In genomic region chr20:31665753-31666152, GRCh38 we compare ENCODE assay signal across 12 cellular contexts. TPM values are rescaled to one million over a fixed set of nuclear protein-coding genes. Genes with fewer than 3 reads are reported as not detected.
DNase-seq lines count a peak whose midpoint lies in the region; ATAC-seq lines count a peak whose summit lies in the region.
"Had no signal": no experiment of that assay in that cellular context is flagged by ENCODE, and none has a peak within 500 bp of the region (broad histone marks: within the 10 kb centered on the region; RNA-seq: fewer than 3 reads in every experiment).

No MANE protein-coding gene starts in this region.

- POLR2A ChIA-PET in activated CD4-positive, alpha-beta T cell treated with anti-CD3 and anti-CD28 coated beads, Interleukin-2, amount 10 ng/mL, durations not matched to agents 7 days and 5 days (lab: Charles Lee) = no interaction called here

- DNase-seq in activated CD4-positive, alpha-beta T cell treated with anti-CD3 and anti-CD28 coated beads, Interleukin-2, amount 10 ng/mL, durations not matched to agents 7 days and 5 days = no peak
- no peak for DNase-seq in activated CD4-positive, alpha-beta T cell treated with anti-CD3 and anti-CD28 coated beads for 48 hours
- no peak for DNase-seq in activated T-helper 1 cell treated with anti-CD3 and anti-CD28 coated beads, Interleukin-12 subunit alpha, Interleukin-12 subunit beta, Interleukin-2, Interleukin-4 antibody, amounts not matched to agents 30 ng/mL and 10 ng/mL and 1 ng/mL, durations not matched to agents 14 hours and 24 hours and 36 hours (ENCODE audit: low spot score)
- DNase-seq in substantia nigra (lab: John Stamatoyannopoulos, UW) (no peak), kidney tubule cell (ENCODE audit: low spot score) (no peak)
- DNase-seq: cerebellar nuclear complex, mesendoderm had no signal

- no peaks in the 10 kb centered on the region for H3K9me3 Mint-ChIP-seq in activated CD4-positive, alpha-beta T cell treated with anti-CD3 and anti-CD28 coated beads, Interleukin-2, amount 10 ng/mL, durations not matched to agents 7 days and 5 days
- H3K9me3 Mint-ChIP-seq in activated T-helper 1 cell treated with anti-CD3 and anti-CD28 coated beads, Interleukin-12 subunit alpha, Interleukin-12 subunit beta, Interleukin-2, Interleukin-4 antibody, amounts not matched to agents 30 ng/mL and 10 ng/mL and 1 ng/mL, durations not matched to agents 14 hours and 24 hours and 36 hours = no peaks in the 10 kb centered on the region

- H3K27ac ChIP-seq in layer of hippocampus (ENCODE audit: low read depth, low read length) = peak overlapping the region; percentile 78
- peak overlapping the region; percentile 84 for H3K27ac ChIP-seq in substantia nigra (ENCODE audit: low read depth, low read length, poor library complexity, severe bottlenecking)

- peaks cover 46% of the 10 kb centered on the region for H3K36me3 Mint-ChIP-seq in activated CD4-positive, alpha-beta T cell treated with anti-CD3 and anti-CD28 coated beads, Interleukin-2, amount 10 ng/mL, durations not matched to agents 7 days and 5 days (ENCODE audit: low read depth)
- H3K36me3 Mint-ChIP-seq in activated T-helper 1 cell treated with anti-CD3 and anti-CD28 coated beads, Interleukin-12 subunit alpha, Interleukin-12 subunit beta, Interleukin-2, Interleukin-4 antibody, amounts not matched to agents 30 ng/mL and 10 ng/mL and 1 ng/mL, durations not matched to agents 14 hours and 24 hours and 36 hours (ENCODE audit: low read depth) = peaks cover 70% of the 10 kb centered on the region

- H3K27ac Mint-ChIP-seq in activated CD4-positive, alpha-beta T cell treated with anti-CD3 and anti-CD28 coated beads, Interleukin-2, amount 10 ng/mL, durations not matched to agents 7 days and 5 days = peak overlapping the region; percentile 83
- H3K27ac Mint-ChIP-seq in activated T-helper 1 cell treated with anti-CD3 and anti-CD28 coated beads, Interleukin-12 subunit alpha, Interleukin-12 subunit beta, Interleukin-2, Interleukin-4 antibody, amounts not matched to agents 30 ng/mL and 10 ng/mL and 1 ng/mL, durations not matched to agents 14 hours and 24 hours and 36 hours = peak overlapping the region; percentile 76

- H3K27me3 Mint-ChIP-seq in activated CD4-positive, alpha-beta T cell treated with anti-CD3 and anti-CD28 coated beads, Interleukin-2, amount 10 ng/mL, durations not matched to agents 7 days and 5 days = no peaks in the 10 kb centered on the region
- no peaks in the 10 kb centered on the region for H3K27me3 Mint-ChIP-seq in activated T-helper 1 cell treated with anti-CD3 and anti-CD28 coated beads, Interleukin-12 subunit alpha, Interleukin-12 subunit beta, Interleukin-2, Interleukin-4 antibody, amounts not matched to agents 30 ng/mL and 10 ng/mL and 1 ng/mL, durations not matched to agents 14 hours and 24 hours and 36 hours (ENCODE audit: insufficient read depth)

- H3K4me3 Mint-ChIP-seq in activated CD4-positive, alpha-beta T cell treated with anti-CD3 and anti-CD28 coated beads, Interleukin-2, amount 10 ng/mL, durations not matched to agents 7 days and 5 days = no peak overlapping the region
- H3K4me3 Mint-ChIP-seq in activated T-helper 1 cell treated with anti-CD3 and anti-CD28 coated beads, Interleukin-12 subunit alpha, Interleukin-12 subunit beta, Interleukin-2, Interleukin-4 antibody, amounts not matched to agents 30 ng/mL and 10 ng/mL and 1 ng/mL, durations not matched to agents 14 hours and 24 hours and 36 hours = no peak overlapping the region

- CTCF ChIA-PET in activated CD4-positive, alpha-beta T cell treated with anti-CD3 and anti-CD28 coated beads, Interleukin-2, amount 10 ng/mL, durations not matched to agents 7 days and 5 days (lab: Charles Lee) = interaction anchor here (1.1 to 9.9 kb wide), 3 partner anchors 10 to 57 kb away, joined by 3 to 219 read pairs (median 62); partner anchors contain the start of gene BCL2L1

- peaks cover 82% of the 10 kb centered on the region for H3K4me1 Mint-ChIP-seq in activated CD4-positive, alpha-beta T cell treated with anti-CD3 and anti-CD28 coated beads, Interleukin-2, amount 10 ng/mL, durations not matched to agents 7 days and 5 days
- H3K4me1 Mint-ChIP-seq in activated T-helper 1 cell treated with anti-CD3 and anti-CD28 coated beads, Interleukin-12 subunit alpha, Interleukin-12 subunit beta, Interleukin-2, Interleukin-4 antibody, amounts not matched to agents 30 ng/mL and 10 ng/mL and 1 ng/mL, durations not matched to agents 14 hours and 24 hours and 36 hours (ENCODE audit: low read depth) = peaks cover 84% of the 10 kb centered on the region

- H3K27me3 ChIP-seq in layer of hippocampus (ENCODE audit: control insufficient read depth, insufficient read depth, low read length) = no peaks in the 10 kb centered on the region

- no peak for ATAC-seq in GM21786 (IDR thresholded peaks at IDR 0.05; ENCODE audit: unreplicated experiment)
- ATAC-seq in HG03135 (IDR thresholded peaks at IDR 0.05; ENCODE audit: unreplicated experiment) = no peak

- intact Hi-C loops in activated T-helper 1 cell treated with anti-CD3 and anti-CD28 coated beads, Interleukin-12 subunit alpha, Interleukin-12 subunit beta, Interleukin-2, Interleukin-4 antibody, amounts not matched to agents 30 ng/mL and 10 ng/mL and 1 ng/mL, durations not matched to agents 14 hours and 24 hours and 36 hours (cut with micrococcal nuclease) = no loop called here

RNA-seq across cellular contexts. Expression of gene COX4I2, which starts 28.0 kb away (rescaled TPM):
- not detected for total RNA-seq in activated CD4-positive, alpha-beta T cell treated with anti-CD3 and anti-CD28 coated beads, Interleukin-2, amount 10 ng/mL, durations not matched to agents 7 days and 5 days
- not detected in 2 replicates for total RNA-seq in activated T-helper 1 cell treated with anti-CD3 and anti-CD28 coated beads, Interleukin-12 subunit alpha, Interleukin-12 subunit beta, Interleukin-2, Interleukin-4 antibody, amounts not matched to agents 30 ng/mL and 10 ng/mL and 1 ng/mL, durations not matched to agents 14 hours and 24 hours and 36 hours
- total RNA-seq: A673, NCI-H460 had no signal

RNA-seq across cellular contexts. Expression of gene BCL2L1, which starts 56.9 kb away (rescaled TPM):
- total RNA-seq in activated CD4-positive, alpha-beta T cell treated with anti-CD3 and anti-CD28 coated beads, Interleukin-2, amount 10 ng/mL, durations not matched to agents 7 days and 5 days = 10 to 100 TPM; 57.1 to 58.8 TPM
- 417 and 420 TPM in 2 replicates for total RNA-seq in activated T-helper 1 cell treated with anti-CD3 and anti-CD28 coated beads, Interleukin-12 subunit alpha, Interleukin-12 subunit beta, Interleukin-2, Interleukin-4 antibody, amounts not matched to agents 30 ng/mL and 10 ng/mL and 1 ng/mL, durations not matched to agents 14 hours and 24 hours and 36 hours
